In genomic region chr3:79203144-79203519, GRCh38 we compare ENCODE assay signal across 18 cellular contexts.
DNase-seq lines count a peak whose midpoint lies in the region; ATAC-seq and TF ChIP-seq lines count a peak whose summit lies in the region.
"Had no signal": no experiment of that assay in that cellular context is flagged by ENCODE, and none has a peak within 500 bp of the region (broad histone marks: within the 10 kb centered on the region; RNA-seq: fewer than 3 reads in every experiment).

No MANE protein-coding gene starts in this region.

- H2AFZ ChIP-seq in mesenchymal stem cell (ENCODE audit: low read depth, low read length): no peak overlapping the region
- H2AFZ ChIP-seq: PC-9 had no signal

- H3K4me3 ChIP-seq in mesenchymal stem cell (ENCODE audit: insufficient read depth in 1 of 2, low read depth in 1 of 2, low read length in 2 of 2) (no peak overlapping the region), upper lobe of right lung (no peak overlapping the region)
- H3K4me3 ChIP-seq: PC-9, SJCRH30 had no signal

- H2BK12ac ChIP-seq in mesenchymal stem cell (ENCODE audit: low read length in 2 of 2): no peak overlapping the region

- ATAC-seq in upper lobe of right lung (no peak), esophagus mucosa (no peak)

- DNase-seq in NCI-H2171 treated with DMSO at 0.1 percent for 48 hours (lab: John Stamatoyannopoulos, UW) (peak; percentile 16), NCI-H2171 (lab: John Stamatoyannopoulos, UW) (no peak), astrocyte of the hippocampus (ENCODE audit: low read depth, low spot score) (peak; percentile 10), mesenchymal stem cell (no peak), NCI-H2196 treated with DMSO at 0.1 percent for 48 hours (lab: John Stamatoyannopoulos, UW; ENCODE audit: unreplicated experiment) (no peak), upper lobe of right lung (no peak)
- DNase-seq: CD4-positive, alpha-beta memory T cell; DND-41; GDM1; IMR-90; Karpas-422; MM.1S; NCI-H1092 treated with DMSO at 0.1 percent for 48 hours; NCI-H748 treated with DMSO at 0.1 percent for 48 hours; PC-9 had no signal

- 20% methylated on average over 1 of the region's 3 CpGs for WGBS in mesenchymal stem cell

- H3K27ac Mint-ChIP-seq in nephron: peak overlapping the region; percentile 68 to 96 (median 93)
- H3K27ac Mint-ChIP-seq: CD4-positive, alpha-beta memory T cell had no signal

- no peak overlapping the region for H4K8ac ChIP-seq in mesenchymal stem cell (ENCODE audit: low read length)

- H3K4me1 Mint-ChIP-seq in nephron: peaks cover 30% of the 10 kb centered on the region
- H3K4me1 Mint-ChIP-seq: CD4-positive, alpha-beta memory T cell had no signal

- no peak overlapping the region for H2AK5ac ChIP-seq in mesenchymal stem cell (ENCODE audit: low read length, severe bottlenecking)

- no peak overlapping the region for H3K23ac ChIP-seq in mesenchymal stem cell (ENCODE audit: low read length in 2 of 2)

- no peaks in the 10 kb centered on the region for H3K27me3 Mint-ChIP-seq in nephron (ENCODE audit: low read depth)
- H3K27me3 Mint-ChIP-seq: CD4-positive, alpha-beta memory T cell had no signal

- no peaks in the 10 kb centered on the region for H3K27me3 ChIP-seq in mesenchymal stem cell (ENCODE audit: control insufficient read depth in 1 of 2, insufficient read depth in 1 of 2, low read length in 2 of 2)
- H3K27me3 ChIP-seq in upper lobe of right lung: no peaks in the 10 kb centered on the region
- H3K27me3 ChIP-seq: SJCRH30 had no signal

- TF ChIP-seq CTCF in nephron (IDR thresholded peaks at IDR 0.05; ENCODE audit: unreplicated experiment in 3 of 3) (no peak), upper lobe of right lung (IDR thresholded peaks at IDR 0.05) (no peak)

- H3K27ac ChIP-seq in mesenchymal stem cell (ENCODE audit: low read length, poor library complexity, severe bottlenecking): no peak overlapping the region
- no peak overlapping the region for H3K27ac ChIP-seq in upper lobe of right lung
- H3K27ac ChIP-seq: PC-9, SJCRH30 had no signal

- no peak overlapping the region for H3K18ac ChIP-seq in mesenchymal stem cell (ENCODE audit: low read depth in 1 of 2, low read length in 2 of 2)

- no peak overlapping the region for H2BK5ac ChIP-seq in mesenchymal stem cell (ENCODE audit: low read depth, low read length, poor library complexity, severe bottlenecking)

- no peak overlapping the region for H3K14ac ChIP-seq in mesenchymal stem cell (ENCODE audit: low read length in 2 of 2)

- intact Hi-C loops in upper lobe of right lung (cut with DNase I): no loop called here

- no peaks in the 10 kb centered on the region for H3K79me1 ChIP-seq in mesenchymal stem cell (replicated peaks; ENCODE audit: low read length, poor library complexity, severe bottlenecking)

- H2BK120ac ChIP-seq in mesenchymal stem cell (ENCODE audit: low read depth, low read length): no peak overlapping the region

- no peaks in the 10 kb centered on the region for H3K4me1 ChIP-seq in mesenchymal stem cell (ENCODE audit: control insufficient read depth, insufficient read depth, low read depth, low read length)
- no peaks in the 10 kb centered on the region for H3K4me1 ChIP-seq in upper lobe of right lung

- peaks cover 5% of the 10 kb centered on the region for H3K36me3 Mint-ChIP-seq in nephron (ENCODE audit: low read depth)
- H3K36me3 Mint-ChIP-seq: CD4-positive, alpha-beta memory T cell had no signal

- no peak overlapping the region for H3K9ac ChIP-seq in mesenchymal stem cell (ENCODE audit: low read length)

- no peak overlapping the region for H3K4me2 ChIP-seq in mesenchymal stem cell (ENCODE audit: low read length, poor library complexity, severe bottlenecking)
- H3K4me2 ChIP-seq: PC-9 had no signal

- H3K9me3 Mint-ChIP-seq in nephron: no peaks in the 10 kb centered on the region

- H3K4me3 Mint-ChIP-seq in nephron: peak overlapping the region; percentile 0 to 30 (median 13)
- H3K4me3 Mint-ChIP-seq: CD4-positive, alpha-beta memory T cell had no signal

- no peak overlapping the region for H2BK15ac ChIP-seq in mesenchymal stem cell (ENCODE audit: low read depth, poor library complexity, severe bottlenecking)

- H4K91ac ChIP-seq in mesenchymal stem cell (ENCODE audit: low read length): no peak overlapping the region

- H3K4ac ChIP-seq in mesenchymal stem cell (ENCODE audit: low read depth in 1 of 2, low read length in 2 of 2): no peak overlapping the region

- H3K36me3 ChIP-seq in mesenchymal stem cell (ENCODE audit: control insufficient read depth in 1 of 2, insufficient read depth in 2 of 2, low read depth in 1 of 2, low read length in 2 of 2): no peaks in the 10 kb centered on the region
- H3K36me3 ChIP-seq in upper lobe of right lung: no peaks in the 10 kb centered on the region
- H3K36me3 ChIP-seq: SJCRH30 had no signal

- H3K9me3 ChIP-seq in mesenchymal stem cell (ENCODE audit: control insufficient read depth, low read length): no peaks in the 10 kb centered on the region
- no peaks in the 10 kb centered on the region for H3K9me3 ChIP-seq in upper lobe of right lung
- H3K9me3 ChIP-seq: SJCRH30 had no signal

Comparison
In these comparisons a context has a peak if more than half of its experiments do, and no peak if none do; other contexts are left out.
1. DNase-seq: peak in NCI-H2171 treated with DMSO at 0.1 percent for 48 hours (single experiment) and astrocyte of the hippocampus (single experiment); none in NCI-H2171 (single experiment), mesenchymal stem cell (single experiment), NCI-H2196 treated with DMSO at 0.1 percent for 48 hours (single experiment) and upper lobe of right lung (single experiment).